Comparison of ENCODE assay signal across 25 cellular contexts in genomic region chr5:60738461-60738860, GRCh38. TPM values are rescaled to one million over a fixed set of nuclear protein-coding genes. Genes with fewer than 3 reads are reported as not detected.
A peak's percentile ranks its signal among the peaks of the same experiment; 100 is the strongest.
DNase-seq lines count a peak whose midpoint lies in the region; ATAC-seq and FAIRE-seq lines count a peak whose summit lies in the region.
"Had no signal": no experiment of that assay in that cellular context is flagged by ENCODE, and none has a peak within 500 bp of the region (broad histone marks: within the 10 kb centered on the region; RNA-seq: fewer than 3 reads in every experiment).

No MANE protein-coding gene starts in this region.

- H2BK120ac ChIP-seq in neuronal stem cell (ENCODE audit: low read depth, low read length), result no peak overlapping the region

- H3K23ac ChIP-seq in neuronal stem cell (ENCODE audit: low read depth, low read length, poor library complexity), result no peak overlapping the region

- no peak overlapping the region for H3K18ac ChIP-seq in neuronal stem cell (ENCODE audit: low read length)

- H2AK5ac ChIP-seq in neuronal stem cell (ENCODE audit: low read depth, low read length), result no peak overlapping the region

- peak; percentile 28 for FAIRE-seq in HTR-8/SVneo (lab: Jason Lieb, UNC)
- FAIRE-seq: colon, K562 had no signal

- no peak for DNase-seq in HTR-8/SVneo (ENCODE audit: insufficient read length, low spot score)
- DNase-seq in neuronal stem cell (ENCODE audit: low spot score), result no peak
- DNase-seq in HUDEP-2 (lab: John Stamatoyannopoulos, UW; ENCODE audit: unreplicated experiment in 76 of 76), result no peak
- DNase-seq in NCI-H82 treated with DMSO at 0.1 percent for 48 hours (lab: John Stamatoyannopoulos, UW; ENCODE audit: unreplicated experiment), result no peak
- DNase-seq in NCI-H1105 (lab: John Stamatoyannopoulos, UW), result no peak
- DNase-seq: activated CD4-positive, alpha-beta T cell treated with anti-CD3 and anti-CD28 coated beads, Interleukin-2, amount 50 U/mL, for 1 hour; activated CD8-positive, alpha-beta memory T cell treated with anti-CD3 and anti-CD28 coated beads, Interleukin-2, amount 10 ng/mL, durations not matched to agents 7 days and 5 days; activated naive CD4-positive, alpha-beta T cell treated with anti-CD3 and anti-CD28 coated beads, Interleukin-2, amount 10 ng/mL, durations not matched to agents 7 days and 5 days; activated T-cell treated with anti-CD3 and anti-CD28 coated beads, Interleukin-2, amount 50 U/mL, for 72 hours; amniotic stem cell; effector CD8-positive, alpha-beta T cell; heart left ventricle; NCI-H1694 treated with DMSO at 0.1 percent for 48 hours; NCI-H69; stimulated activated CD4-positive, alpha-beta T cell treated with anti-CD3 and anti-CD28 coated beads, Interleukin-4, amount 100 ng/mL, for 4 hours; stimulated activated naive CD8-positive, alpha-beta T cell treated with anti-CD3 and anti-CD28 coated beads, Interleukin-15, Interleukin-2, amounts not matched to agents 100 U/mL and 50 U/mL, for 24 hours had no signal

- no peak overlapping the region for H3K4me2 ChIP-seq in neuronal stem cell (ENCODE audit: insufficient read depth, low read length, poor library complexity, severe bottlenecking)
- H3K4me2 ChIP-seq: neural progenitor cell had no signal

- H2BK5ac ChIP-seq in neuronal stem cell (ENCODE audit: low read length), result no peak overlapping the region

- H3K27me3 ChIP-seq in neuronal stem cell (ENCODE audit: control insufficient read depth in 3 of 3, insufficient read depth in 3 of 3, low read depth in 1 of 3, low read length in 3 of 3), result no peaks in the 10 kb centered on the region
- H3K27me3 ChIP-seq: breast epithelium, heart left ventricle, neural progenitor cell, vagina had no signal

- H3K14ac ChIP-seq in neuronal stem cell (ENCODE audit: low read length), result no peak overlapping the region

- no peak overlapping the region for H3K9ac ChIP-seq in neuronal stem cell (ENCODE audit: low read depth, low read length, poor library complexity)
- H3K9ac ChIP-seq: neural progenitor cell had no signal

- H3K36me3 ChIP-seq in neuronal stem cell (replicated peaks in 1 of 2; ENCODE audit: control insufficient read depth in 2 of 2, insufficient read depth in 2 of 2, low read length in 2 of 2), result no peaks in the 10 kb centered on the region
- H3K36me3 ChIP-seq: breast epithelium, heart left ventricle, neural progenitor cell, vagina had no signal

- H3K4me3 ChIP-seq in neuronal stem cell (ENCODE audit: low read length in 2 of 2), result no peak overlapping the region
- H3K4me3 ChIP-seq: breast epithelium, heart left ventricle, K562, neural progenitor cell, vagina had no signal

- no peak overlapping the region for H2BK15ac ChIP-seq in neuronal stem cell (ENCODE audit: low read length)

- no peak overlapping the region for H4K91ac ChIP-seq in neuronal stem cell (ENCODE audit: low read depth, low read length, poor library complexity)

- H3K9me3 ChIP-seq in neuronal stem cell (replicated peaks in 1 of 2; ENCODE audit: control insufficient read depth in 2 of 2, insufficient read depth in 1 of 2, low read depth in 1 of 2, low read length in 2 of 2), result peaks cover 0 to 3% of the 10 kb centered on the region in 2 donors

- peak; percentile 58 for ATAC-seq in GM18870 (IDR thresholded peaks at IDR 0.05; ENCODE audit: unreplicated experiment)
- ATAC-seq in HG02588 (IDR thresholded peaks at IDR 0.05; ENCODE audit: unreplicated experiment), result peak; percentile 73
- ATAC-seq: activated CD8-positive, alpha-beta memory T cell treated with anti-CD3 and anti-CD28 coated beads, Interleukin-2, amount 10 ng/mL, durations not matched to agents 7 days and 5 days; activated T-cell treated with anti-CD3 and anti-CD28 coated beads, Interleukin-2, amount 50 U/mL, for 72 hours; heart left ventricle; K562; sciatic nerve; stimulated activated naive CD8-positive, alpha-beta T cell treated with anti-CD3 and anti-CD28 coated beads, Interleukin-15, Interleukin-2, amounts not matched to agents 100 U/mL and 50 U/mL, for 24 hours; WTC11 had no signal

- peak overlapping the region; percentile 76 for H4K8ac ChIP-seq in neuronal stem cell (ENCODE audit: low read depth, low read length)

- no peaks in the 10 kb centered on the region for H3K4me1 ChIP-seq in neuronal stem cell (ENCODE audit: control insufficient read depth in 2 of 2, insufficient read depth in 1 of 2, low read depth in 1 of 2, low read length in 2 of 2)
- H3K4me1 ChIP-seq: breast epithelium, heart left ventricle, neural progenitor cell, vagina had no signal

- no peaks in the 10 kb centered on the region for H3K79me1 ChIP-seq in neuronal stem cell (ENCODE audit: low read depth, low read length)

- no peak overlapping the region for H3K4ac ChIP-seq in neuronal stem cell (ENCODE audit: low read length)

- no CpG with 5 or more reads among the region's 4 CpGs for WGBS in neuronal stem cell (ENCODE audit: extremely low coverage in 2 of 2, insufficient read length in 2 of 2, insufficient replicate concordance in 1 of 2), 2 donors

- H2AFZ ChIP-seq in neuronal stem cell (ENCODE audit: low read length), result no peak overlapping the region
- H2AFZ ChIP-seq: neural progenitor cell had no signal

- no peak overlapping the region for H3K27ac ChIP-seq in neuronal stem cell (replicated peaks; ENCODE audit: low read length)
- H3K27ac ChIP-seq: breast epithelium, heart left ventricle, neural progenitor cell, vagina had no signal

- no peak overlapping the region for H2BK12ac ChIP-seq in neuronal stem cell (ENCODE audit: low read length)

RNA-seq across cellular contexts. Expression of gene DEPDC1B, which starts 38.5 kb away (rescaled TPM):
- 70.2 TPM for polyA plus RNA-seq in neuronal stem cell (2013, experiment 1 of 2)
- polyA plus RNA-seq in neuronal stem cell (2013, experiment 2 of 2), result 71.7 TPM
